ENCODE assay signal across 8 cellular contexts in the genomic region with DNA sequence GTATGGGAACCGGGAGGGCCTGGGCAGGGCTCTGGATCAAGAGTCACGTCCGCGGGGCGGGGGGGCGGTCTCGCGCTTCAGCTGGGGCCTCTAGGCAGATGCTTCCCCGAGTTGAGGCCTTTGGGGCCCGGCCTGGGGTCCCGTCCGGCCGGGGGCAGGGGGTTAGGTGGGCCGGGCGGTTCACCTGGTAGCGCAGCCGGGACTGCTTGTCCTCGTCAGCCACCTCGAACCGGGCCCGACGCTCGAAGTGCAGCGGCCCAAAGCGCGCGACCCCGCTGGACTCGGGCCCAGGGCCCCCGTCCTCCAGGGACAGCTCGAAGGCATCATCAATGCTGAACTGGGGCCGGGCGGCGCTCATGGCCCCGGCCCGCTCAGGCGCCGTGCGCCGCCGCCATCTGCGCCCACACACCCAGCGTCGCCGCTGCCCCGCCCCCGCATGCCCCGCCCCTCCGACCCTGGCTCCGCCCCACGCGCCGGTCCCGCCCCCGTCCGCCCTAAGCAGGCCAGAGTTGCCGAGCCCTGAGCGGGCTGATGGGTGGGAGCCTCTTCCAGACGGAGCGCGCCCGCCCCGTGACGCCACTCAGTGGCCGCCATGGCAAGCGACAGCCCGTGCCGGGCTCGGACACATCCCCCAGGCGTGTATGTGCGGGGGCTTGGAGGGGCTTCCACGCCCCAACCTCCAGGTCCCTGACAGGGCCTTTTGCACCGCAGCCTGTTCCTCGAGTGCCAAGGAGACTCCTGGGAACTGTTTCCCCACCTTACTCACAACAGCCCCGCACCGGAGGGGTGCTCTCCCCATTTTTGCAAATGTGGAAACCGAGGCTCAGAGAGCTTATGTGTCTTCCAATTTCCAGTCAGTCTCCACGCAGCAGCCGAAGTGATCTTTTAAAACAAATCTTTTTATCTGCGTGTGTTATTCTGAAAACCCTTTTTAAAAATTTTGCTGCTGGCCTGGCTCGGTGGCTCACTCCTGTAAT. TPM values are rescaled to one million over a fixed set of nuclear protein-coding genes. Genes with fewer than 3 reads are reported as not detected.
A peak's percentile ranks its signal among the peaks of the same experiment; 100 is the strongest.
DNase-seq lines count a peak whose midpoint lies in the region; ATAC-seq, FAIRE-seq and TF ChIP-seq lines count a peak whose summit lies in the region.

A gene with protein sequence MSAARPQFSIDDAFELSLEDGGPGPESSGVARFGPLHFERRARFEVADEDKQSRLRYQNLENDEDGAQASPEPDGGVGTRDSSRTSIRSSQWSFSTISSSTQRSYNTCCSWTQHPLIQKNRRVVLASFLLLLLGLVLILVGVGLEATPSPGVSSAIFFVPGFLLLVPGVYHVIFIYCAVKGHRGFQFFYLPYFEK (minus strand): TSS at position 417 of the 977 bp plus-strand sequence. CDS start 59 bp downstream, at position 358.

- CTCF ChIA-PET in mammary epithelial cell (lab: Charles Lee; ENCODE audit: low non-redundant PET) = interaction anchor here (0.6 to 0.8 kb wide), 2 partner anchors 68 to 118 kb away, joined by 4 read pairs; a partner anchor contains a TSS

- H3K27ac ChIP-seq in mammary epithelial cell (ENCODE audit: insufficient read depth, low read depth, low read length) (peak within 1 kb of the TSS; percentile 71), small intestine (ENCODE audit: low read depth in 1 of 2, low read length in 1 of 2) (peak within 1 kb of the TSS; percentile 80 to 96)

- H3K36me3 ChIP-seq in mammary epithelial cell (ENCODE audit: insufficient read depth, low read length) = no peaks in the 10 kb centered on the region
- no peaks in the 10 kb centered on the region for H3K36me3 ChIP-seq in small intestine (ENCODE audit: control insufficient read depth in 2 of 2, insufficient read depth in 2 of 2, low read length in 2 of 2)

- ATAC-seq in GM18517 (IDR thresholded peaks at IDR 0.05; ENCODE audit: unreplicated experiment) (peak; percentile 41), HG03064 (IDR thresholded peaks at IDR 0.05; ENCODE audit: low read depth, unreplicated experiment) (peak; percentile 55)

- H3K9me3 ChIP-seq in mammary epithelial cell (replicated peaks; ENCODE audit: insufficient read depth, low read length) = no peaks in the 10 kb centered on the region
- no peaks in the 10 kb centered on the region for H3K9me3 ChIP-seq in small intestine (ENCODE audit: control insufficient read depth, low read depth)

- H3K79me2 ChIP-seq in mammary epithelial cell (ENCODE audit: insufficient read depth, low read length) = peaks cover 16% of the 10 kb centered on the region

- peak within 1 kb of the TSS; percentile 75 for H3K9ac ChIP-seq in mammary epithelial cell (ENCODE audit: insufficient read depth, low read length)

- H2AFZ ChIP-seq in mammary epithelial cell (ENCODE audit: low read depth, low read length) = peak within 1 kb of the TSS; percentile 100

- in situ Hi-C loops in mammary epithelial cell (cut with MboI; ENCODE audit: low sequenced_read_pairs in 2 of 2) = no loop called here

- no TSS peak for BruUV-seq in mammary epithelial cell (replicated peaks; lab: Mats Ljungman, UMichigan)

- FAIRE-seq in small intestine (lab: Jason Lieb, UNC) = no peak

- DNase-seq in 8988T (peak; percentile 98), NCI-H2171 (lab: John Stamatoyannopoulos, UW) (peak; percentile 91), mammary epithelial cell (peak; percentile 80), iPS-NIHi11 (ENCODE audit: low spot score) (peak; percentile 96), small intestine (peak; percentile 91)

- H3K4me1 ChIP-seq in mammary epithelial cell (ENCODE audit: insufficient read depth, low read length) (peaks cover 20% of the 10 kb centered on the region), small intestine (ENCODE audit: control insufficient read depth in 2 of 2, insufficient read depth in 1 of 2, low read depth in 1 of 2, low read length in 1 of 2) (peaks cover 2 to 7% of the 10 kb centered on the region in 2 donors)

- H3K27me3 ChIP-seq in mammary epithelial cell (ENCODE audit: insufficient read depth, low read length) (no peaks in the 10 kb centered on the region), small intestine (ENCODE audit: control insufficient read depth in 2 of 2, insufficient read depth in 2 of 2, low read length in 2 of 2) (no peaks in the 10 kb centered on the region)

- peak within 1 kb of the TSS; percentile 100 for H3K4me2 ChIP-seq in mammary epithelial cell (ENCODE audit: insufficient read depth, low read depth, low read length)

- 5% methylated on average over 17 of the region's 81 CpGs for whole genome bisulfite sequencing in mammary epithelial cell (ENCODE audit: low coverage, missing lambda C conversion rate)
- 2% methylated on average over 45 to 81 of the region's 81 CpGs for WGBS in small intestine, 3 donors

- TF ChIP-seq CTCF in WI38 (IDR thresholded peaks at IDR 0.05; ENCODE audit: low read depth, low read length) (0 out of 2 replicates have a peak, but pooled peaks have one; percentile 4), mammary epithelial cell (conservative IDR thresholded peaks at IDR 0.05 in 1 of 2, IDR thresholded peaks at IDR 0.05 in 1 of 2; ENCODE audit: extremely low read depth in 1 of 2, insufficient read depth in 1 of 2, low read depth in 1 of 2, low read length in 2 of 2) (peak; percentile 24 to 53)

- no peaks in the 10 kb centered on the region for H4K20me1 ChIP-seq in mammary epithelial cell (ENCODE audit: insufficient read depth, low read length)

- H3K4me3 ChIP-seq in WI38 (ENCODE audit: low read depth, low read length) (peak within 1 kb of the TSS; percentile 81), mammary epithelial cell (replicated peaks in 1 of 3; ENCODE audit: insufficient read depth in 1 of 3, low read depth in 2 of 3, low read length in 3 of 3) (peak within 1 kb of the TSS; percentile 86 to 95 (median 92)), small intestine (ENCODE audit: low read depth in 1 of 2, low read length in 2 of 2) (peak within 1 kb of the TSS; percentile 81 to 84)

- intact Hi-C loops in mammary epithelial cell (cut with micrococcal nuclease) = loop anchor here (1.0 to 2.0 kb wide), 6 partner anchors 18 to 80 kb away; a partner anchor contains a TSS

- dilution Hi-C loops in mammary epithelial cell (cut with HindIII; ENCODE audit: low sequenced_read_pairs) = no loop called here

RNA-seq across cellular contexts. Expression of the gene that starts here (rescaled TPM):
- total RNA-seq in mammary epithelial cell = 10 to 100 TPM; 55.3 to 69.4 TPM
- 118 TPM for polyA plus RNA-seq in mammary epithelial cell
- 5.5 TPM for polyA minus RNA-seq in mammary epithelial cell
- polyA plus RNA-seq in small intestine = 100 to 1,000 TPM in 1 of 3 donors, 10 to 100 TPM in 2; 70.7 to 119 (median 71.7) TPM

Comparison
In these comparisons a context has a peak if more than half of its experiments do, and no peak if none do; other contexts are left out.
1. Peak in every context shown above with its lines: DNase-seq, ATAC-seq, H3K4me3 ChIP-seq and H3K27ac ChIP-seq.